ENCODE assay signal across 1 cellular context in genomic region chr3:195125646-195126045, GRCh38.
TF ChIP-seq lines count a peak whose summit lies in the region.

No MANE protein-coding gene starts in this region.

TF ChIP-seq in H1, 55 proteins besides CTCF, POLR2A, EP300 and RAD21 (continued from another document):
- TF ChIP-seq FOSL1 (IDR thresholded peaks at IDR 0.05; ENCODE audit: insufficient read depth, low read depth, low read length) (no peak), JUN (IDR thresholded peaks at IDR 0.05; ENCODE audit: low read depth, low read length) (no peak), SP4 (IDR thresholded peaks at IDR 0.05; ENCODE audit: low read length) (no peak), TCF12 (IDR thresholded peaks at IDR 0.05; ENCODE audit: low read depth, low read length) (no peak), MAFK (IDR thresholded peaks at IDR 0.05; ENCODE audit: low read depth, low read length) (no peak)
